In the genomic region with DNA sequence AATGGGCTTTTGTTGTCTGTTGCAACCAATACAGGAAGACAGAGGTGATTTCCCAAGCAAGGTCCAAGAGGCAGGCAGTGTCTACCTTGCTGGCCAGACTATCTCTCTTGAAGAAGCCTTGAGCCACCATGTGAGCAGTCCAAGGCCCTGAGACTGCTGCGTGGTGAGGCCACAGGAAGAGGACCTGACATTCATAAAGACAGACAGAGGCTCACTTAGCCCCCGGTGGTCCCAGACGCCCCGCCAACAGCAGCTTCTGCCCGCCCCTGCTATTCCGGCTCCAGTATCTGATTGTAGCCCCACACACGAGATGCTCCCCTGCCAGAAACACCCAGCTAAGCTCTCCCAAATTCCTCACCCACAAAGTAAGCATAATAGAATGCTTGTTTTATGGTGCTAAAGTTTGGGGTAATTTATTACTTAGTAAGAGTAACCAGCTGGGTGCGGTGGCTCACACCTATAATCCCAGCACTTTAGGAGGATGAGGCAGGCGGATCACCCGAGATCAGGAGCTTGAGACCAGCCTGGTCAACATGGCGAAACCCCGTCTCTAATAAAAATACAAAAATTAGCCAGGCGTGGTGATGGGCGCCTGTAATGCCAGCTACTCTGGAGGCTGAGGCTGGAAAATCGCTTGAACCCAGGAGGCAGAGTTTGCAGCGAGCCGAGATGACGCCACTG, we compare ENCODE assay signal across 26 cellular contexts. TPM values are rescaled to one million over a fixed set of nuclear protein-coding genes. Genes with fewer than 3 reads are reported as not detected.
DNase-seq lines count a peak whose midpoint lies in the region; ATAC-seq and TF ChIP-seq lines count a peak whose summit lies in the region.
"Had no signal": no experiment of that assay in that cellular context is flagged by ENCODE, and none has a peak within 500 bp of the region (broad histone marks: within the 10 kb centered on the region; RNA-seq: fewer than 3 reads in every experiment).

No MANE protein-coding gene starts in this region.

- no peak for ATAC-seq in RWPE2 (ENCODE audit: low read depth)
- ATAC-seq: CD8-positive, alpha-beta T cell; GM12878; Right ventricle myocardium inferior; SK-N-SH treated with all-trans-retinoic acid at 6 μM for 48 hours had no signal

- H3K36me3 ChIP-seq in RWPE2 (ENCODE audit: low read depth) (no peaks in the 10 kb centered on the region), osteoblast (ENCODE audit: insufficient read depth, low read length) (no peaks in the 10 kb centered on the region)
- H3K36me3 ChIP-seq: SJCRH30 had no signal

- no peaks in the 10 kb centered on the region for H3K79me2 ChIP-seq in osteoblast (ENCODE audit: insufficient read depth, low read length)

- in situ Hi-C loops in GM13977 (cut with MboI; ENCODE audit: low pct_unique_long_range_greater_than_20kb, low sequenced_read_pairs, unreplicated experiment) = no loop called here

- DNase-seq in NCI-H524 treated with DMSO at 0.1 percent for 48 hours (lab: John Stamatoyannopoulos, UW) (peak; percentile 18), RWPE2 (ENCODE audit: low spot score) (no peak), kidney tubule cell (ENCODE audit: low spot score) (peak; percentile 5), osteoblast (ENCODE audit: insufficient read length, low spot score, missing footprints) (peak; percentile 31), NCI-H526 treated with DMSO at 0.1 percent for 48 hours (lab: John Stamatoyannopoulos, UW) (no peak), NCI-H446 treated with DMSO at 0.1 percent for 48 hours (lab: John Stamatoyannopoulos, UW) (no peak), nucleus accumbens (lab: John Stamatoyannopoulos, UW) (no peak), GM13977 (ENCODE audit: low spot score) (no peak)
- DNase-seq: Caco-2; CD8-positive, alpha-beta T cell; DMS 273 treated with DMSO at 0.1 percent for 48 hours; EL; GDM1; H7; HFFc6; Karpas-422; NCI-H1105; NCI-H1436 treated with DMSO at 0.1 percent for 48 hours; NCI-H187 treated with DMSO at 0.1 percent for 48 hours; NCI-H345; SJCRH30 had no signal

- TF ChIP-seq CTCF in RWPE2 (IDR thresholded peaks at IDR 0.05; ENCODE audit: poor library complexity, severe bottlenecking) = no peak
- TF ChIP-seq CTCF in osteoblast (IDR thresholded peaks at IDR 0.05; ENCODE audit: extremely low read depth, low read depth, low read length) = no peak
- no peak for TF ChIP-seq CTCF in GM13977 (IDR thresholded peaks at IDR 0.05; ENCODE audit: extremely low read depth, insufficient read depth, missing control alignments)

- H3K27me3 ChIP-seq in RWPE2 (ENCODE audit: insufficient read depth, poor library complexity, severe bottlenecking) (no peaks in the 10 kb centered on the region), osteoblast (ENCODE audit: insufficient read depth, low read length) (peaks cover 30% of the 10 kb centered on the region)

- no peaks in the 10 kb centered on the region for H4K20me1 ChIP-seq in osteoblast (ENCODE audit: insufficient read depth, low read length)

- no peak overlapping the region for H3K4me2 ChIP-seq in osteoblast (ENCODE audit: insufficient read depth, low read length)

- H3K4me3 ChIP-seq in RWPE2 (ENCODE audit: severe bottlenecking) (no peak overlapping the region), osteoblast (ENCODE audit: insufficient read depth, low read length) (no peak overlapping the region)
- H3K4me3 ChIP-seq: GM12878, SJCRH30 had no signal

- H2AFZ ChIP-seq in osteoblast (ENCODE audit: low read length) = no peak overlapping the region

- no peaks in the 10 kb centered on the region for H3K9me3 ChIP-seq in RWPE2 (ENCODE audit: severe bottlenecking)
- H3K9me3 ChIP-seq in osteoblast (ENCODE audit: low read depth, low read length) = no peaks in the 10 kb centered on the region
- H3K9me3 ChIP-seq: Caco-2, SJCRH30 had no signal

- H3K27ac ChIP-seq in RWPE2 (ENCODE audit: poor library complexity, severe bottlenecking) (peak overlapping the region; percentile 16), osteoblast (ENCODE audit: low read depth, low read length) (no peak overlapping the region)
- H3K27ac ChIP-seq: C4-2B, HL-60, SJCRH30 had no signal

- H3K4me1 ChIP-seq in RWPE2 (ENCODE audit: insufficient read depth, poor library complexity, severe bottlenecking) (peaks cover 10% of the 10 kb centered on the region), osteoblast (ENCODE audit: insufficient read depth, low read length) (no peaks in the 10 kb centered on the region)

RNA-seq across cellular contexts. Expression of gene FUBP3, which starts 22.8 kb away (rescaled TPM):
- total RNA-seq in osteoblast = 45.6 and 46.3 TPM in 2 replicates

Comparison
In these comparisons a context has a peak if more than half of its experiments do, and no peak if none do; other contexts are left out.
1. DNase-seq: peak in NCI-H524 treated with DMSO at 0.1 percent for 48 hours (single experiment), kidney tubule cell (single experiment) and osteoblast (single experiment); none in RWPE2 (single experiment), NCI-H526 treated with DMSO at 0.1 percent for 48 hours (single experiment), NCI-H446 treated with DMSO at 0.1 percent for 48 hours (single experiment), nucleus accumbens (0 of 56) and GM13977 (single experiment).